1 cellular context compared by ENCODE assay signal in the genomic region with DNA sequence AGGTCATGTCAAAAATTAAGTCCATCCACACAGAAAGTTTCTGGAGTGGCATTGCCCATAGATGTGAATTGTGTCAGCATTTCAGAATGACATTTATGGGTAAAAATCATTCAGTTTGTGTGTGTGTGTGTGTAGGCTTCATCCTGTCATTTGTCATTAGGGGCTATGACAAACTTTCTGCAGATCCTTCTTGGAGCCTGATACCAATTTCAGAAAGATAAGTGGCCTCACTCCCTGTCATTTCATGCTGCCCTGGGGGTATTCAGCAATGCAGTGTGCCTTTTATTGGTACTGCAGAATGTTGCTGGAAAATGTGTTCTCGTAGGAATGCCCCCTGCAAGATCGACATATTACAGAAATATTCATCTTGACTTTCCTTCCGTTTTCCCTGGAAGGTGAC.
TF ChIP-seq lines count a peak whose summit lies in the region.

No MANE protein-coding gene starts in this region.

TF ChIP-seq in SK-N-SH treated with all-trans-retinoic acid at 6 μM for 48 hours, 23 proteins besides CTCF, POLR2A, EP300 and RAD21 (continued from another document):
- TF ChIP-seq, protein P1, sequence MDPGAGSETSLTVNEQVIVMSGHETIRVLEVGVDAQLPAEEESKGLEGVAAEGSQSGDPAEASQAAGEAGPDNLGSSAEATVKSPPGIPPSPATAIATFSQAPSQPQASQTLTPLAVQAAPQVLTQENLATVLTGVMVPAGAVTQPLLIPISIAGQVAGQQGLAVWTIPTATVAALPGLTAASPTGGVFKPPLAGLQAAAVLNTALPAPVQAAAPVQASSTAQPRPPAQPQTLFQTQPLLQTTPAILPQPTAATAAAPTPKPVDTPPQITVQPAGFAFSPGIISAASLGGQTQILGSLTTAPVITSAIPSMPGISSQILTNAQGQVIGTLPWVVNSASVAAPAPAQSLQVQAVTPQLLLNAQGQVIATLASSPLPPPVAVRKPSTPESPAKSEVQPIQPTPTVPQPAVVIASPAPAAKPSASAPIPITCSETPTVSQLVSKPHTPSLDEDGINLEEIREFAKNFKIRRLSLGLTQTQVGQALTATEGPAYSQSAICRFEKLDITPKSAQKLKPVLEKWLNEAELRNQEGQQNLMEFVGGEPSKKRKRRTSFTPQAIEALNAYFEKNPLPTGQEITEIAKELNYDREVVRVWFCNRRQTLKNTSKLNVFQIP (CRISPR knock-in tag; IDR thresholded peaks at IDR 0.05; ENCODE audit: borderline replicate concordance, low read depth), result no peak
